ENCODE assay signal across 8 cellular contexts in the genomic region with DNA sequence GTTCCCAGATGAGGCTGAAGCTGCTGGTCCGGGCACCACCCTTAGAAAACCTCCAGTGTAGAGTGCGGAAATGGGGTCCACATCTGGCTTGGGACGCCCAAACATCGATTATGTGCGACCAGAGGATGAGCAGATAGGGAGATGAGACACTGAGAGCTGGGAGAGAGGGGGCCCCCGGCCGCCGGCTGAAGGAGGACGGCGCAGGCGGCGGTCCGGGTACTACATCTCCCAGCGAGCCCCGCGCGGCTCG. TPM values are rescaled to one million over a fixed set of nuclear protein-coding genes. Genes with fewer than 3 reads are reported as not detected.
DNase-seq lines count a peak whose midpoint lies in the region; ATAC-seq, FAIRE-seq and TF ChIP-seq lines count a peak whose summit lies in the region.

No MANE protein-coding gene starts in this region.

- H3K27me3 ChIP-seq in CD4-positive, alpha-beta memory T cell (ENCODE audit: insufficient read depth, low read length) = peaks cover 7% of the 10 kb centered on the region
- no peaks in the 10 kb centered on the region for H3K27me3 ChIP-seq in HL-60 (ENCODE audit: insufficient read depth, poor library complexity, severe bottlenecking)
- peaks cover 2% of the 10 kb centered on the region for H3K27me3 ChIP-seq in mammary epithelial cell (ENCODE audit: insufficient read depth, low read length)
- H3K27me3 ChIP-seq in aorta (ENCODE audit: control insufficient read depth in 1 of 2, insufficient read depth in 2 of 2, low read length in 1 of 2) = no peaks in the 10 kb centered on the region

- 0% methylated on average over 4 of the region's 18 CpGs for WGBS in mammary epithelial cell (ENCODE audit: low coverage, missing lambda C conversion rate)
- WGBS in mesodermal cell (ENCODE audit: insufficient coverage in 2 of 2), 2 experiments = 0 to 2% methylated on average over 16 to 18 of the region's 18 CpGs
- 0 to 1% methylated on average over 13 to 18 of the region's 18 CpGs for WGBS in aorta, 2 donors

- CTCF ChIA-PET in CD4-positive, alpha-beta memory T cell (lab: Charles Lee; ENCODE audit: partially characterized antibody) = interaction anchor here (0.7 to 6.0 kb wide), 9 partner anchors 9 to 1034 kb away, joined by 3 to 73 read pairs (median 5); partner anchors contain the start of gene USP22
- CTCF ChIA-PET in mammary epithelial cell (lab: Charles Lee; ENCODE audit: low non-redundant PET) = no interaction called here

- in situ Hi-C loops in mammary epithelial cell (cut with MboI; ENCODE audit: low sequenced_read_pairs in 2 of 2) = no loop called here

- intact Hi-C loops in CD4-positive, alpha-beta memory T cell (cut with micrococcal nuclease) = loop anchor here (1.0 to 5.0 kb wide), 3 partner anchors 17 to 108 kb away; partner anchors contain the start of gene AKAP10
- intact Hi-C loops in mammary epithelial cell (cut with micrococcal nuclease) (loop anchor here (1.0 kb wide), 1 partner anchor 16 kb away; no protein-coding TSS in a partner anchor), aorta (cut with DNase I) (loop anchor here (2.0 to 10.0 kb wide), 4 partner anchors 86 to 306 kb away; no protein-coding TSS in a partner anchor)

- dilution Hi-C loops in mammary epithelial cell (cut with HindIII; ENCODE audit: low sequenced_read_pairs) = no loop called here

- DNase-seq in CD4-positive, alpha-beta memory T cell = no peak
- DNase-seq in HL-60 (ENCODE audit: low read depth in 1 of 2, low spot score in 1 of 2) (no peak), mammary epithelial cell (no peak), aorta (no peak), D721Med (ENCODE audit: insufficient read length, low spot score) (no peak)
- DNase-seq in activated effector memory CD4-positive, alpha-beta T cell treated with Interleukin-2 at 50 U/mL for 16 hours = no peak

- H3K4me2 ChIP-seq in mammary epithelial cell (ENCODE audit: insufficient read depth, low read depth, low read length) = peak overlapping the region; percentile 100

- H3K79me2 ChIP-seq in mammary epithelial cell (ENCODE audit: insufficient read depth, low read length) = no peaks in the 10 kb centered on the region

- no peak overlapping the region for H3K27ac ChIP-seq in CD4-positive, alpha-beta memory T cell (ENCODE audit: low read depth, low read length)
- H3K27ac ChIP-seq in HL-60 (replicated peaks) = no peak overlapping the region
- no peak overlapping the region for H3K27ac ChIP-seq in mammary epithelial cell (ENCODE audit: insufficient read depth, low read depth, low read length)
- no peak overlapping the region for H3K27ac ChIP-seq in mesodermal cell (ENCODE audit: low read depth, low read length, severe bottlenecking)
- no peak overlapping the region for H3K27ac ChIP-seq in aorta (ENCODE audit: low read depth in 1 of 2, low read length in 2 of 2)

- FAIRE-seq in D721Med (lab: Jason Lieb, UNC) = no peak

- no peaks in the 10 kb centered on the region for H4K20me1 ChIP-seq in mammary epithelial cell (ENCODE audit: insufficient read depth, low read length)

- peaks cover 19 to 23% of the 10 kb centered on the region in 2 donors for H3K27me3 Mint-ChIP-seq in CD4-positive, alpha-beta memory T cell

- no peaks in the 10 kb centered on the region for H3K36me3 Mint-ChIP-seq in CD4-positive, alpha-beta memory T cell

- peaks cover 14% of the 10 kb centered on the region for H3K4me1 ChIP-seq in CD4-positive, alpha-beta memory T cell (ENCODE audit: insufficient read depth, low read length)
- H3K4me1 ChIP-seq in mammary epithelial cell (ENCODE audit: insufficient read depth, low read length) (peaks cover 16% of the 10 kb centered on the region), mesodermal cell (ENCODE audit: control insufficient read depth, insufficient read depth, low read length, poor library complexity, severe bottlenecking) (peaks cover 7% of the 10 kb centered on the region), aorta (ENCODE audit: control insufficient read depth in 1 of 2, insufficient read depth in 2 of 2, low read length in 2 of 2) (no peaks in the 10 kb centered on the region)

- peak overlapping the region; percentile 65 to 66 for H3K4me3 ChIP-seq in CD4-positive, alpha-beta memory T cell (ENCODE audit: low read length in 2 of 2)
- H3K4me3 ChIP-seq in HL-60 (replicated peaks; ENCODE audit: insufficient read depth, low read length) = peak overlapping the region; percentile 75
- H3K4me3 ChIP-seq in mammary epithelial cell (replicated peaks in 1 of 3; ENCODE audit: insufficient read depth in 1 of 3, low read depth in 2 of 3, low read length in 3 of 3) = peak overlapping the region; percentile 64 to 82 (median 75)
- H3K4me3 ChIP-seq in mesodermal cell (ENCODE audit: extremely low read depth, insufficient read depth, low read length, poor library complexity, severe bottlenecking) = peak overlapping the region; percentile 56
- peak overlapping the region; percentile 42 to 67 for H3K4me3 ChIP-seq in aorta (ENCODE audit: low read length in 2 of 2)

- no TSS peak for BruUV-seq in mammary epithelial cell (replicated peaks; lab: Mats Ljungman, UMichigan)

- H3K9me3 Mint-ChIP-seq in CD4-positive, alpha-beta memory T cell = no peaks in the 10 kb centered on the region

- H3K4me3 Mint-ChIP-seq in CD4-positive, alpha-beta memory T cell = peak overlapping the region; percentile 91 to 98 (median 93)

- H3K27ac Mint-ChIP-seq in CD4-positive, alpha-beta memory T cell = peak overlapping the region; percentile 29 to 92 (median 84)

- POLR2A ChIA-PET in CD4-positive, alpha-beta memory T cell (lab: Charles Lee; ENCODE audit: partially characterized antibody) = interaction anchor here (0.6 to 2.9 kb wide), 4 partner anchors 11 to 175 kb away, joined by 3 to 22 read pairs (median 4); partner anchors contain the start of gene AKAP10

- ATAC-seq in aorta (ENCODE audit: low FRiP score) (no peak), GM18870 (IDR thresholded peaks at IDR 0.05; ENCODE audit: unreplicated experiment) (no peak)

- peak overlapping the region; percentile 18 for H3K9ac ChIP-seq in mammary epithelial cell (ENCODE audit: insufficient read depth, low read length)

- no peaks in the 10 kb centered on the region for H3K36me3 ChIP-seq in CD4-positive, alpha-beta memory T cell (ENCODE audit: insufficient read depth, low read length)
- H3K36me3 ChIP-seq in mammary epithelial cell (ENCODE audit: insufficient read depth, low read length) (no peaks in the 10 kb centered on the region), mesodermal cell (ENCODE audit: control insufficient read depth, insufficient read depth, low read length) (no peaks in the 10 kb centered on the region), aorta (ENCODE audit: control insufficient read depth in 1 of 2, insufficient read depth in 2 of 2, low read length in 1 of 2) (no peaks in the 10 kb centered on the region)

- H3K9me3 ChIP-seq in CD4-positive, alpha-beta memory T cell (ENCODE audit: control insufficient read depth in 1 of 2, low read length in 2 of 2) = no peaks in the 10 kb centered on the region
- no peaks in the 10 kb centered on the region for H3K9me3 ChIP-seq in mammary epithelial cell (replicated peaks; ENCODE audit: insufficient read depth, low read length)
- H3K9me3 ChIP-seq in mesodermal cell (ENCODE audit: control insufficient read depth, low read length) = no peaks in the 10 kb centered on the region
- no peaks in the 10 kb centered on the region for H3K9me3 ChIP-seq in aorta (ENCODE audit: control insufficient read depth, low read length)

- H2AFZ ChIP-seq in mammary epithelial cell (ENCODE audit: low read depth, low read length) = peak overlapping the region; percentile 100

- TF ChIP-seq CTCF in HL-60 (IDR thresholded peaks at IDR 0.05; ENCODE audit: insufficient read depth, low read length) = no peak
- TF ChIP-seq CTCF in mammary epithelial cell (conservative IDR thresholded peaks at IDR 0.05 in 1 of 2, IDR thresholded peaks at IDR 0.05 in 1 of 2; ENCODE audit: extremely low read depth in 1 of 2, insufficient read depth in 1 of 2, low read depth in 1 of 2, low read length in 2 of 2) = peak in 1 of 2 donors; percentile 72
- TF ChIP-seq CTCF in D721Med (IDR thresholded peaks at IDR 0.05; ENCODE audit: insufficient read depth, missing control alignments) = no peak

- peaks cover 9 to 17% (median 10%) of the 10 kb centered on the region in 4 donors for H3K4me1 Mint-ChIP-seq in CD4-positive, alpha-beta memory T cell

RNA-seq across cellular contexts. Expression of gene SPECC1, which starts 0.2 kb away (rescaled TPM):
- 10 to 100 TPM; 12.8 to 13.4 TPM for total RNA-seq in CD4-positive, alpha-beta memory T cell
- 1 to 10 TPM; 1.7 to 4.6 TPM for polyA plus RNA-seq in CD4-positive, alpha-beta memory T cell
- total RNA-seq in mammary epithelial cell (100 to 1,000 TPM in 1 of 2 donors, 10 to 100 TPM in 1; 67.1 to 122 TPM), aorta (10 to 100 TPM; 61.8 to 68.8 TPM)
- polyA plus RNA-seq in mammary epithelial cell (27.4 TPM), aorta (10 to 100 TPM; 37.4 to 38.8 TPM)
- polyA minus RNA-seq in mammary epithelial cell = 52.7 TPM
- polyA plus RNA-seq in mesodermal cell (2013, experiment 1 of 2) = 59.3 TPM
- 65.8 TPM for polyA plus RNA-seq in mesodermal cell (2013, experiment 2 of 2)

RNA-seq across cellular contexts. Expression of gene AKAP10, which starts 31.3 kb away (rescaled TPM):
- 10 to 100 TPM; 58.3 to 72.1 TPM for total RNA-seq in CD4-positive, alpha-beta memory T cell
- 10 to 100 TPM; 23.5 to 30.6 TPM for polyA plus RNA-seq in CD4-positive, alpha-beta memory T cell
- total RNA-seq in mammary epithelial cell = 10 to 100 TPM; 23.7 to 30.1 TPM
- polyA plus RNA-seq in mammary epithelial cell = 13.2 TPM
- polyA minus RNA-seq in mammary epithelial cell = 26.2 TPM
- polyA plus RNA-seq in mesodermal cell (2013, experiment 1 of 2) = 23.9 TPM
- 22.2 TPM for polyA plus RNA-seq in mesodermal cell (2013, experiment 2 of 2)
- 10 to 100 TPM; 36.0 to 48.7 TPM for total RNA-seq in aorta
- polyA plus RNA-seq in aorta = 10 to 100 TPM in 1 of 2 donors, 1 to 10 TPM in 1; 5.8 to 15.3 TPM

Comparison
In these comparisons a context has a peak if more than half of its experiments do, and no peak if none do; other contexts are left out.
1. RNA of gene SPECC1, which starts 0.2 kb away (total RNA-seq): 67.1 to 122 TPM in mammary epithelial cell and 61.8 to 68.8 TPM in aorta; 12.8 to 13.4 TPM in CD4-positive, alpha-beta memory T cell; every median in the first group is over 4 times any median in the second.
2. Peak in every context shown above with its lines, with median percentiles within 50 percentile points of each other: H3K4me3 ChIP-seq.